8 cellular contexts compared by ENCODE assay signal in genomic region chr19:13260883-13261653, GRCh38.
DNase-seq lines count a peak whose midpoint lies in the region; ATAC-seq and TF ChIP-seq lines count a peak whose summit lies in the region.

No MANE protein-coding gene starts in this region.

- H3K9me3 ChIP-seq in SK-N-SH (no peaks in the 10 kb centered on the region), colonic mucosa (no peaks in the 10 kb centered on the region)

- peak; percentile 67 for ATAC-seq in HG03060 (IDR thresholded peaks at IDR 0.05; ENCODE audit: low read depth, unreplicated experiment)

- intact Hi-C loops in colonic mucosa (cut with DNase I) = loop anchor here (5.0 kb wide), 2 partner anchors 64 to 284 kb away; no protein-coding TSS in a partner anchor

- POLR2A ChIA-PET in SK-N-SH (lab: Yijun Ruan, JAX) = no interaction called here

- H3K36me3 ChIP-seq in SK-N-SH (replicated peaks in 1 of 2; ENCODE audit: control insufficient read depth in 1 of 2, insufficient read depth in 2 of 2, low read length in 1 of 2) = no peaks in the 10 kb centered on the region
- no peaks in the 10 kb centered on the region for H3K36me3 ChIP-seq in colonic mucosa

- H3K4me1 ChIP-seq in SK-N-SH (ENCODE audit: control insufficient read depth in 1 of 2, insufficient read depth in 2 of 2, low read depth in 1 of 2, low read length in 1 of 2) (peaks cover 0 to 3% of the 10 kb centered on the region in 2 experiments; a peak in 2 of 4 replicates), colonic mucosa (no peaks in the 10 kb centered on the region)

- H3K27me3 ChIP-seq in SK-N-SH (ENCODE audit: insufficient read depth) = peaks cover 55% of the 10 kb centered on the region
- no peaks in the 10 kb centered on the region for H3K27me3 ChIP-seq in colonic mucosa

- H3K4me3 ChIP-seq in SK-N-SH (ENCODE audit: low read depth in 2 of 2, low read length in 1 of 2) (no peak overlapping the region), fibroblast of the aortic adventitia (ENCODE audit: low read depth, low read length) (no peak overlapping the region), colonic mucosa (no peak overlapping the region)

- peak overlapping the region; percentile 50; the same call in 1 of the 2 replicates for H3K4me2 ChIP-seq in SK-N-SH

- H3K9me2 ChIP-seq in SK-N-SH = no peaks in the 10 kb centered on the region

- H2AFZ ChIP-seq in SK-N-SH (ENCODE audit: low read depth) = no peak overlapping the region; the same call in 1 of the 2 replicates

- DNase-seq in activated T-cell treated with anti-CD3 and anti-CD28 coated beads for 24 hours (ENCODE audit: low read depth) = peak; percentile 25
- no peak for DNase-seq in activated T-cell treated with anti-CD3 and anti-CD28 coated beads, Interleukin-2, amount 50 U/mL, for 1 hour
- DNase-seq in SK-N-SH = no peak
- peak; percentile 87 for DNase-seq in fibroblast of the aortic adventitia (ENCODE audit: low read depth)
- DNase-seq in anterior cingulate cortex (lab: John Stamatoyannopoulos, UW) = no peak
- DNase-seq in colonic mucosa = no peak
- DNase-seq in NCI-H748 treated with DMSO at 0.1 percent for 48 hours (lab: John Stamatoyannopoulos, UW) = no peak

- H4K20me1 ChIP-seq in SK-N-SH (ENCODE audit: insufficient read depth) = no peaks in the 10 kb centered on the region

- TF ChIP-seq RAD21 in SK-N-SH (IDR thresholded peaks at IDR 0.05; ENCODE audit: low read length) = no peak

- no peaks in the 10 kb centered on the region for H3K79me2 ChIP-seq in SK-N-SH (ENCODE audit: insufficient read depth)

- peaks cover 7% of the 10 kb centered on the region for H3F3A ChIP-seq in SK-N-SH (replicated peaks; ENCODE audit: insufficient read depth)

- CTCF ChIA-PET in SK-N-SH (lab: Yijun Ruan, JAX) = interaction anchor here (0.8 to 2.6 kb wide), 7 partner anchors 10 to 296 kb away, joined by 3 to 11 read pairs (median 3); no protein-coding TSS in a partner anchor

- no peak overlapping the region for H3K9ac ChIP-seq in SK-N-SH
- no peak overlapping the region for H3K9ac ChIP-seq in colonic mucosa (ENCODE audit: low read depth in 2 of 2, low read length in 2 of 2)

- H3K27ac ChIP-seq in SK-N-SH (ENCODE audit: low read depth in 2 of 2, low read length in 1 of 2) (peak overlapping the region in 1 of 2 experiments; percentile 61; a peak in 2 of 4 replicates), colonic mucosa (no peak overlapping the region)

- WGBS in SK-N-SH (ENCODE audit: low lambda C conversion rate) = 9% methylated on average over 9 of the region's 9 CpGs

- TF ChIP-seq EP300 in SK-N-SH (IDR thresholded peaks at IDR 0.05; ENCODE audit: borderline replicate concordance in 1 of 2, low read depth in 1 of 2, low read length in 1 of 2) = no peak

- TF ChIP-seq CTCF in SK-N-SH (IDR thresholded peaks at IDR 0.05) (peak; percentile 17; the same call in 1 of the 2 replicates), fibroblast of the aortic adventitia (IDR thresholded peaks at IDR 0.05; ENCODE audit: insufficient read depth, low read length) (peak; percentile 19), colonic mucosa (IDR thresholded peaks at IDR 0.05) (no peak)

TF ChIP-seq in SK-N-SH, 30 proteins besides CTCF, POLR2A, EP300 and RAD21 (continues in another document):
- TF ChIP-seq RCOR1 (IDR thresholded peaks at IDR 0.05; ENCODE audit: low read length) (no peak), FOXM1 (IDR thresholded peaks at IDR 0.05; ENCODE audit: low read depth) (no peak), USF2 (IDR thresholded peaks at IDR 0.05; ENCODE audit: borderline replicate concordance, low read depth, low read length) (no peak), USF1 (IDR thresholded peaks at IDR 0.05; ENCODE audit: borderline replicate concordance, low read depth) (peak; percentile 56; the same call in 1 of the 2 replicates), JUND (IDR thresholded peaks at IDR 0.05) (peak; percentile 65), SIN3A (IDR thresholded peaks at IDR 0.05; ENCODE audit: borderline replicate concordance, low read depth, low read length) (no peak), TCF12 (IDR thresholded peaks at IDR 0.05) (peak; percentile 40; the same call in 1 of the 2 replicates), IRF3 (IDR thresholded peaks at IDR 0.05; ENCODE audit: low read depth, low read length) (no peak), CHD2 (IDR thresholded peaks at IDR 0.05; ENCODE audit: low read length, partially characterized antibody) (no peak), EZH2phosphoT487 (IDR thresholded peaks at IDR 0.05; ENCODE audit: borderline replicate concordance, low read depth) (no peak), RFX5 (IDR thresholded peaks at IDR 0.05; ENCODE audit: low read length) (no peak), NRF1 (IDR thresholded peaks at IDR 0.05; ENCODE audit: low read depth, low read length) (no peak), REST (IDR thresholded peaks at IDR 0.05; ENCODE audit: low read depth, low read length) (no peak), RXRA (IDR thresholded peaks at IDR 0.05; ENCODE audit: borderline replicate concordance, low read depth) (peak; percentile 32; the same call in 1 of the 2 replicates), FOXJ3 (CRISPR knock-in tag; IDR thresholded peaks at IDR 0.05) (no peak), PBX3 (IDR thresholded peaks at IDR 0.05) (peak; percentile 75)

Comparison
In these comparisons a context has a peak if more than half of its experiments do, and no peak if none do; other contexts are left out.
1. DNase-seq: peak in activated T-cell treated with anti-CD3 and anti-CD28 coated beads for 24 hours (single experiment) and fibroblast of the aortic adventitia (single experiment); none in activated T-cell treated with anti-CD3 and anti-CD28 coated beads, Interleukin-2, amount 50 U/mL, for 1 hour (single experiment), SK-N-SH (single experiment), anterior cingulate cortex (0 of 58), colonic mucosa (single experiment) and NCI-H748 treated with DMSO at 0.1 percent for 48 hours (single experiment).